28 cellular contexts compared by ENCODE assay signal in the genomic region with DNA sequence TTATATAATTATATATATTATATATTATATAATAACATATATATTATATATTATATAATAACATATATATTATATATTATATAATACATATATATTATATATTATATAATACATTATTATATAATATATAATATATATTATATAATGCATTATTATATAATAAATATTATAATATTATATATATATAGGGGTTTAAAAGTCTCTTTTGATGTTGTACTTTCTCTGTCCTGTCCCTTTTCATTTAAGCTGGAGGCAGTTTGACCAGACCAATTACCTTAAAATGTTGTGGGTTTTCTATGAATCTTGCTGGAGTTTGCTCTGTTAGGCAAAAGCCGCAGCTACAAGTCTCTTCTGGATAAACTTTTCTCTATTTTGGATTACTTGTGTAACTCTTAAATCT.
"Had no signal": no experiment of that assay in that cellular context is flagged by ENCODE, and none has a peak within 500 bp of the region (broad histone marks: within the 10 kb centered on the region; RNA-seq: fewer than 3 reads in every experiment).

No MANE protein-coding gene starts in this region.

- H2AFZ ChIP-seq: PC-9 had no signal

- H3K4me3 ChIP-seq: breast epithelium, colonic mucosa, PC-9 had no signal

- H3K36me3 ChIP-seq: breast epithelium, colonic mucosa, WERI-Rb-1 had no signal

- ATAC-seq: activated CD4-positive, CD25-positive, alpha-beta regulatory T cell treated with anti-CD3 and anti-CD28 coated beads, Interleukin-2, amount 50 U/mL, for 24 hours; activated CD8-positive, alpha-beta T cell treated with anti-CD3 and anti-CD28 coated beads for 36 hours; T-cell had no signal

- DNase-seq: activated CD4-positive, alpha-beta T cell treated with anti-CD3 and anti-CD28 coated beads for 4 hours; activated CD8-positive, alpha-beta memory T cell treated with anti-CD3 and anti-CD28 coated beads, Interleukin-2, amount 50 U/mL, for 4 hours; activated gamma-delta T cell treated with Interleukin-2 at 50 U/mL for 16 hours; activated naive CD4-positive, alpha-beta T cell treated with anti-CD3 and anti-CD28 coated beads, Interleukin-2, amount 50 U/mL, for 16 hours; activated T-cell treated with anti-CD3 and anti-CD28 coated beads, Interleukin-2, amount 50 U/mL, for 72 hours; aorta; caudate nucleus; colonic mucosa; MV-4-11; NCI-H1092 treated with DMSO at 0.1 percent for 48 hours; NCI-H1417 treated with DMSO at 0.1 percent for 48 hours; NCI-H1694; NCI-H2029 treated with DMSO at 0.1 percent for 48 hours; NCI-H2171; NCI-H2227 treated with DMSO at 0.1 percent for 48 hours; NCI-H446 treated with DMSO at 0.1 percent for 48 hours; NCI-H524 treated with DMSO at 0.1 percent for 48 hours; NCI-H774; NK-92 treated with Interleukin-12 subunit alpha and Interleukin-12 subunit beta, amount 100 ng/mL, for 24 hours; PC-9; SHP77 treated with DMSO at 0.1 percent for 48 hours; T-cell; T-helper 2 cell; T1000; WERI-Rb-1 had no signal

- H3K4me1 ChIP-seq: breast epithelium, colonic mucosa had no signal

- H3K4me2 ChIP-seq: PC-9 had no signal

- H3K9me3 ChIP-seq: breast epithelium, colonic mucosa had no signal

- H3K27me3 ChIP-seq: breast epithelium, colonic mucosa had no signal

- H3K27ac ChIP-seq: breast epithelium, colonic mucosa, PC-9, WERI-Rb-1 had no signal
